8 cellular contexts compared by ENCODE assay signal in the genomic region with DNA sequence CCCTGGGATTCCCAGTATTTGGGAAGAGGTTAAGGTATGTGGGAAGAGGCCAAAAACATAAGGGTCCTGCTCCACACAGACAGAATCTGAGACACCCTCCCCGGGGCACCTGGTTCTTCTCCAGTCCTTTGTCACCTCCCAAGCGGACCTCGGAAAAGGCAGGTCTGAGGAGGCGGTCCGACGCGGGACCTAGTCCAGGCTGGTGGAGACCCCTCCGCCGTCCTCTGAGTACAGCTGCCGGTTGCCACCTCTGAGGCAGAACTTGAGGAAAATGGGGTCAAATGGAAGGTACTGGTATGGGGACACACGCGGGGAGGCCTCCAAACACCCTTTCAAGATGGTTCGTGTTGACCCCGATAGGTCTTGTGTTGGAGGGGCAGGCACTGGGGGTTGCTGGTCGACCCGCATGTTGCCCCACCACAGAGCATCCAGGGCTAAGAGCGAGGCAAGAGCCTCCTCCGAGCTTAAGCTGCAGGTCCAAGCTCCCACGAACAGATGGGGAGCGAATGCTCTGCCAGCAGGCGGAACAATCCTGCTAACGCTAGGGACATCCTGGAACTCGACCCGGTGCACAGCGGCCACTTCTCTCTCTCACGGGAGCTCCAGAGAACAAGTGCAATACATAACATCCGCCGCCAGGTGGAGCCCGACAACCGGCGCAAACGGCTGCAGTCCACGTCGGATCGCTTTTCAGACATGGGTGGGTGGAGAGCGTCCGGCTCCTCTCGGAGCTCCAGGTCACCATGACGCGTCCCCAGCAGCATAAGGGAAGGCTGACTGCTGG.
DNase-seq lines count a peak whose midpoint lies in the region; ATAC-seq and TF ChIP-seq lines count a peak whose summit lies in the region.
"Not testable (repeated sequence)": the region's sequence is repeated elsewhere in the genome, so short reads cannot be mapped to it uniquely, and the experiment has no call there.

No MANE protein-coding gene starts in this region.

- H3K4me1 ChIP-seq in Karpas-422 (ENCODE audit: low read length); OCI-LY1 (ENCODE audit: insufficient read depth, low read length, severe bottlenecking): not testable (repeated sequence)

- H2AFZ ChIP-seq in Karpas-422 (ENCODE audit: low read length); OCI-LY1 (ENCODE audit: low read length): not testable (repeated sequence)

- H3F3A ChIP-seq in OCI-LY1 (ENCODE audit: insufficient read depth, low read length) = not testable (repeated sequence)

- H3K4me3 ChIP-seq in Karpas-422 (ENCODE audit: low read length); OCI-LY1 (ENCODE audit: low read depth, low read length, poor library complexity, severe bottlenecking): not testable (repeated sequence)

- H3K9ac ChIP-seq in Karpas-422 (ENCODE audit: low read length); OCI-LY1 (ENCODE audit: low read length): not testable (repeated sequence)

- peak; percentile 58 for TF ChIP-seq CTCF in OCI-LY1 (IDR thresholded peaks at IDR 0.05; ENCODE audit: low read length)

- peak; percentile 82 for DNase-seq in AG20443 (ENCODE audit: low spot score)
- peak; percentile 77 for DNase-seq in Karpas-422
- DNase-seq in activated CD8-positive, alpha-beta memory T cell treated with anti-CD3 and anti-CD28 coated beads for 48 hours (ENCODE audit: low read depth in 2 of 3, low spot score in 2 of 3) = peak; percentile 35 to 52 (median 41)
- DNase-seq in effector CD8-positive, alpha-beta T cell (lab: John Stamatoyannopoulos, UW) = peak; percentile 13
- peak; percentile 87 for DNase-seq in left lobe of liver (ENCODE audit: low spot score)
- DNase-seq in stimulated activated CD4-positive, alpha-beta T cell treated with anti-CD3 and anti-CD28 coated beads, Interleukin-1b, Interleukin-23, amount 100 ng/mL, for 1 hour (ENCODE audit: low read depth in 2 of 2) = peak; percentile 10 to 22

- not testable (repeated sequence) for H3K27me3 ChIP-seq in Karpas-422 (ENCODE audit: low read length); OCI-LY1 (ENCODE audit: insufficient read depth, low read length)

- H3K27ac ChIP-seq in Karpas-422 (ENCODE audit: low read length); OCI-LY1 (ENCODE audit: low read depth, low read length, poor library complexity, severe bottlenecking): not testable (repeated sequence)

- H3K36me3 ChIP-seq in Karpas-422 (ENCODE audit: insufficient read depth, low read length); OCI-LY1 (ENCODE audit: insufficient read depth, low read length): not testable (repeated sequence)

- not testable (repeated sequence) for H4K20me1 ChIP-seq in Karpas-422 (ENCODE audit: insufficient read depth, low read depth, low read length); OCI-LY1 (ENCODE audit: insufficient read depth, low read length)

- not testable (repeated sequence) for H3K9me3 ChIP-seq in Karpas-422 (ENCODE audit: low read length); OCI-LY1 (ENCODE audit: low read length)

- not testable (repeated sequence) for H3K4me2 ChIP-seq in Karpas-422 (ENCODE audit: low read depth, low read length, poor library complexity, severe bottlenecking); OCI-LY1 (ENCODE audit: low read length)

- not testable (repeated sequence) for H3K9me2 ChIP-seq in Karpas-422 (replicated peaks; ENCODE audit: insufficient read depth, low read length); OCI-LY1 (ENCODE audit: low read depth, low read length)

- ATAC-seq in GM19043 (IDR thresholded peaks at IDR 0.05; ENCODE audit: low read depth, unreplicated experiment) (peak; percentile 79), left lobe of liver (peak; percentile 100)

- H3K79me2 ChIP-seq in Karpas-422 (ENCODE audit: low read length); OCI-LY1 (ENCODE audit: insufficient read depth, low read length): not testable (repeated sequence)

Comparison
In these comparisons a context has a peak if more than half of its experiments do, and no peak if none do; other contexts are left out.
1. DNase-seq: peak in every context shown above with its lines; median percentile 87 in left lobe of liver; 82 in AG20443; 77 in Karpas-422; 41 in activated CD8-positive, alpha-beta memory T cell treated with anti-CD3 and anti-CD28 coated beads for 48 hours; 16 in stimulated activated CD4-positive, alpha-beta T cell treated with anti-CD3 and anti-CD28 coated beads, Interleukin-1b, Interleukin-23, amount 100 ng/mL, for 1 hour; 13 in effector CD8-positive, alpha-beta T cell.